ENCODE assay signal across 19 cellular contexts in the genomic region with DNA sequence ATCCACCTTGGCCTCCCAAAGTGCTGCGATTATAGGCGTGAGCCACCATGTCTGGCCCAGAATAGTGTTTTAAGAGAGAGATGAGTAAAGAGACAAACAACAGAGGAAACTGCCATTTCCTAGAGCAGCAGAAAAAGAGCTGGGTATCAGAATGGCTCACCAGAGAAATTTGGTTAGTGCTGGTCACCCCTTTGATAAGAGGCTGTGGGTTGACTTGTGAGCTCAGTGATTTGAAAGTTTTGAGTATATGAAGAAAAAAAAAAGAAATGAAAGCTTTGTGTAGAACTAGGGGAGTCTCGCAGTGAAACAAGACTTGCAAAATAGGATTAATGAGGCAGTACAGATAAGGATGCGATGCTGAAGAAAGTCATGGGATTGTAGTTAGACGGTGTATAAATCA. TPM values are rescaled to one million over a fixed set of nuclear protein-coding genes. Genes with fewer than 3 reads are reported as not detected.
DNase-seq lines count a peak whose midpoint lies in the region; ATAC-seq and TF ChIP-seq lines count a peak whose summit lies in the region.
"Had no signal": no experiment of that assay in that cellular context is flagged by ENCODE, and none has a peak within 500 bp of the region (broad histone marks: within the 10 kb centered on the region; RNA-seq: fewer than 3 reads in every experiment).

No MANE protein-coding gene starts in this region.

- H3K36me3 ChIP-seq in left ventricle myocardium inferior, result no peaks in the 10 kb centered on the region

- H3K9me3 ChIP-seq in left ventricle myocardium inferior (replicated peaks), result no peaks in the 10 kb centered on the region
- no peaks in the 10 kb centered on the region for H3K9me3 ChIP-seq in right cardiac atrium (ENCODE audit: control insufficient read depth, low read length)
- H3K9me3 ChIP-seq: Caco-2 had no signal

- H3K4me3 ChIP-seq in left ventricle myocardium inferior (no peak overlapping the region), right cardiac atrium (ENCODE audit: low read length) (no peak overlapping the region)
- H3K4me3 ChIP-seq: GM12878, GM23248 had no signal

- no peak overlapping the region for H3K27ac ChIP-seq in left ventricle myocardium inferior (replicated peaks)
- no peak overlapping the region for H3K27ac ChIP-seq in right cardiac atrium (ENCODE audit: low read length)
- H3K27ac ChIP-seq: GM23248 had no signal

- no peak overlapping the region for H3K4me3 Mint-ChIP-seq in nephron progenitor cell
- H3K4me3 Mint-ChIP-seq: CD4-positive, CD25-positive, alpha-beta regulatory T cell; CD8-positive, alpha-beta T cell; H9 had no signal

- WGBS in right cardiac atrium, result 92% methylated on average over 5 of the region's 5 CpGs

- H3K27ac Mint-ChIP-seq in nephron progenitor cell, result peak overlapping the region; percentile 55
- H3K27ac Mint-ChIP-seq: CD8-positive, alpha-beta T cell; H9 had no signal

- no peak for DNase-seq in nephron progenitor cell
- no peak for DNase-seq in left ventricle myocardium inferior
- no peak for DNase-seq in CD1c-positive myeloid dendritic cell (ENCODE audit: extremely low spot score)
- no peak for DNase-seq in right cardiac atrium
- DNase-seq: C1 segment of cervical spinal cord; Caco-2; CD4-positive, CD25-positive, alpha-beta regulatory T cell; CD8-positive, alpha-beta T cell; DMS153; DND-41; GM23248; H9 had no signal

- H3K4me1 ChIP-seq in left ventricle myocardium inferior (peaks cover 4% of the 10 kb centered on the region), right cardiac atrium (ENCODE audit: control insufficient read depth, insufficient read depth, low read length) (no peaks in the 10 kb centered on the region)

- intact Hi-C loops in left ventricle myocardium inferior (cut with micrococcal nuclease), result loop anchor here (10.0 kb wide), 1 partner anchor 494 kb away; no protein-coding TSS in a partner anchor
- intact Hi-C loops in right cardiac atrium (cut with DNase I), result loop anchor here in 2 of 4 donors (10.0 kb wide), 1 partner anchor 494 kb away; no protein-coding TSS in a partner anchor

- no peaks in the 10 kb centered on the region for H3K27me3 Mint-ChIP-seq in nephron progenitor cell (ENCODE audit: low read depth, poor library complexity)

- H3K9me3 Mint-ChIP-seq in nephron progenitor cell, result no peaks in the 10 kb centered on the region
- H3K9me3 Mint-ChIP-seq: CD4-positive, CD25-positive, alpha-beta regulatory T cell; CD8-positive, alpha-beta T cell; H9 had no signal

- H3K4me1 Mint-ChIP-seq in nephron progenitor cell, result peaks cover 25% of the 10 kb centered on the region

- H3K27me3 ChIP-seq in left ventricle myocardium inferior (ENCODE audit: low read depth) (peaks cover 9% of the 10 kb centered on the region), right cardiac atrium (ENCODE audit: control insufficient read depth, insufficient read depth) (no peaks in the 10 kb centered on the region)

- TF ChIP-seq CTCF in nephron progenitor cell (IDR thresholded peaks at IDR 0.05), result no peak
- no peak for TF ChIP-seq CTCF in left ventricle myocardium inferior (IDR thresholded peaks at IDR 0.05; ENCODE audit: borderline replicate concordance)

- no peaks in the 10 kb centered on the region for H3K36me3 Mint-ChIP-seq in nephron progenitor cell (ENCODE audit: low read depth)
- H3K36me3 Mint-ChIP-seq: CD4-positive, CD25-positive, alpha-beta regulatory T cell; CD8-positive, alpha-beta T cell had no signal

- peak; percentile 52 for ATAC-seq in GM21737 (IDR thresholded peaks at IDR 0.05; ENCODE audit: unreplicated experiment)
- peak; percentile 62 for ATAC-seq in HG03139 (IDR thresholded peaks at IDR 0.05; ENCODE audit: unreplicated experiment)
- no peak for ATAC-seq in right cardiac atrium
- ATAC-seq: CD8-positive, alpha-beta T cell; GM12878; HCT116 had no signal

RNA-seq across cellular contexts. Expression of a gene that starts 29.6 kb away (rescaled TPM):
- 13.6 TPM for total RNA-seq in left ventricle myocardium inferior
- 10 to 100 TPM in 3 of 4 donors, 1 to 10 TPM in 1; 9.7 to 12.0 (median 10.8) TPM for total RNA-seq in right cardiac atrium
- polyA plus RNA-seq in right cardiac atrium, result 10.9 TPM

RNA-seq across cellular contexts. Expression of a gene that starts 29.9 kb away (rescaled TPM):
- total RNA-seq in left ventricle myocardium inferior, result 46.3 TPM
- total RNA-seq in right cardiac atrium, result 10 to 100 TPM; 46.7 to 53.9 (median 49.9) TPM
- polyA plus RNA-seq in right cardiac atrium, result 47.8 TPM

RNA-seq across cellular contexts. Expression of a gene that starts 59.3 kb away (rescaled TPM):
- total RNA-seq in left ventricle myocardium inferior (not detected), right cardiac atrium (not detected)
- not detected for polyA plus RNA-seq in right cardiac atrium
- total RNA-seq: A172; A673; CD4-positive, CD25-positive, alpha-beta regulatory T cell; CD8-positive, alpha-beta T cell; GM12878; GM23248 had no signal
- polyA plus RNA-seq: BJ; CD4-positive, CD25-positive, alpha-beta regulatory T cell; GM12878; GM23248 had no signal

Comparison
In these comparisons a context has a peak if more than half of its experiments do, and no peak if none do; other contexts are left out.
1. ATAC-seq: peak in GM21737 (single experiment) and HG03139 (single experiment); none in right cardiac atrium (0 of 2).